11 cellular contexts compared by ENCODE assay signal in the genomic region with DNA sequence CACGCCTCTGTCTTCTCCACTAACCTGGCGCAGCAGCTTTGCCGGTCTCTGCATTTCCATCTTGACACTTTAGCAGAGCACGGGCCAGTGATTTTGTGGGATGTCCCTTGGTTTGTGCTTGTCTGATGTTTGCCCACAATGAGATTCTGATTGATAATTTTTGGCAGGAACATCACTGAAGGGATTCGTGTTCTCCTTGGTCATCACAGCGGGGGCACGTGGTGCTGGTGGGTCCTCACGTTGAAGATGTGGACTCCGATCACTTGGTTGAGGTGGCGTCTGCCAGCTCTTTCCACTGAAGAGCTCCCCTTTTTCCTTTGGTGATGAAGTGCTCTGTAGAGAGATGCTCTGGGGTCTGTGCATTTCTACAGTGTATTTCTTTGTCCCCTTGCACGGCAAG.
"Had no signal": no experiment of that assay in that cellular context is flagged by ENCODE, and none has a peak within 500 bp of the region (broad histone marks: within the 10 kb centered on the region; RNA-seq: fewer than 3 reads in every experiment).

No MANE protein-coding gene starts in this region.

- H3K27me3 ChIP-seq: colonic mucosa, heart left ventricle, neutrophil had no signal

- H3K4me3 ChIP-seq: colonic mucosa, heart left ventricle, mucosa of descending colon had no signal

- H3K9me3 ChIP-seq: colonic mucosa, heart left ventricle, mucosa of descending colon, neutrophil had no signal

- H3K27ac ChIP-seq: colonic mucosa, heart left ventricle, neutrophil had no signal

- H3K9me3 Mint-ChIP-seq: naive thymus-derived CD8-positive, alpha-beta T cell had no signal

- H3K27me3 Mint-ChIP-seq: naive thymus-derived CD8-positive, alpha-beta T cell had no signal

- H3K4me3 Mint-ChIP-seq: naive thymus-derived CD8-positive, alpha-beta T cell had no signal

- DNase-seq: colonic mucosa; effector CD4-positive, alpha-beta T cell; heart left ventricle; hippocampal formation; kidney glomerular epithelial cell; mucosa of descending colon; naive thymus-derived CD8-positive, alpha-beta T cell; stimulated activated CD4-positive, alpha-beta T cell treated with anti-CD3 and anti-CD28 coated beads, Interleukin-4, amount 100 ng/mL, for 4 hours; stimulated activated naive CD4-positive, alpha-beta T cell treated with Interleukin-2 at 50 U/mL for 16 hours; trophoblast cell had no signal
